In genomic region chr11:69318093-69318420, GRCh38 we compare ENCODE assay signal across 23 cellular contexts. TPM values are rescaled to one million over a fixed set of nuclear protein-coding genes. Genes with fewer than 3 reads are reported as not detected.
DNase-seq lines count a peak whose midpoint lies in the region; ATAC-seq and TF ChIP-seq lines count a peak whose summit lies in the region.
"Had no signal": no experiment of that assay in that cellular context is flagged by ENCODE, and none has a peak within 500 bp of the region (broad histone marks: within the 10 kb centered on the region; RNA-seq: fewer than 3 reads in every experiment).

No MANE protein-coding gene starts in this region.

- H3K9me3 ChIP-seq in ascending aorta (peaks cover 5 to 9% of the 10 kb centered on the region in 2 donors), skeletal muscle satellite cell (replicated peaks; ENCODE audit: low read length) (no peaks in the 10 kb centered on the region)
- H3K9me3 ChIP-seq: Caco-2 had no signal

- H3K9ac ChIP-seq in skeletal muscle satellite cell (ENCODE audit: low read depth, low read length), result peak overlapping the region; percentile 26

- peaks cover 26% of the 10 kb centered on the region for H3K4me1 Mint-ChIP-seq in activated CD4-positive, alpha-beta T cell treated with anti-CD3 and anti-CD28 coated beads, Interleukin-2, amount 10 ng/mL, durations not matched to agents 24 days and 14 days
- H3K4me1 Mint-ChIP-seq in activated CD4-positive, alpha-beta T cell treated with anti-CD3 and anti-CD28 coated beads, Interleukin-2, amount 10 ng/mL, durations not matched to agents 7 days and 5 days, result peaks cover 7% of the 10 kb centered on the region
- H3K4me1 Mint-ChIP-seq: CD4-positive, CD25-positive, alpha-beta regulatory T cell had no signal

- no peaks in the 10 kb centered on the region for H3K27me3 Mint-ChIP-seq in activated CD4-positive, alpha-beta T cell treated with anti-CD3 and anti-CD28 coated beads, Interleukin-2, amount 10 ng/mL, durations not matched to agents 24 days and 14 days
- no peaks in the 10 kb centered on the region for H3K27me3 Mint-ChIP-seq in activated CD4-positive, alpha-beta T cell treated with anti-CD3 and anti-CD28 coated beads, Interleukin-2, amount 10 ng/mL, durations not matched to agents 7 days and 5 days
- H3K27me3 Mint-ChIP-seq: B cell; CD4-positive, CD25-positive, alpha-beta regulatory T cell had no signal

- H3K4me1 ChIP-seq in ascending aorta, result peaks cover 8 to 22% of the 10 kb centered on the region in 2 donors
- peaks cover 48% of the 10 kb centered on the region for H3K4me1 ChIP-seq in skeletal muscle satellite cell (ENCODE audit: control insufficient read depth, insufficient read depth, low read length)
- H3K4me1 ChIP-seq: Caco-2 had no signal

- H3K27me3 ChIP-seq in ascending aorta, result no peaks in the 10 kb centered on the region
- H3K27me3 ChIP-seq in skeletal muscle satellite cell (ENCODE audit: control insufficient read depth, insufficient read depth, low read length), result no peaks in the 10 kb centered on the region
- H3K27me3 ChIP-seq: MG63 had no signal

- no peak for DNase-seq in activated CD4-positive, alpha-beta T cell treated with anti-CD3 and anti-CD28 coated beads, Interleukin-2, amount 10 ng/mL, durations not matched to agents 24 days and 14 days
- DNase-seq in activated CD4-positive, alpha-beta T cell treated with anti-CD3 and anti-CD28 coated beads, Interleukin-2, amount 10 ng/mL, durations not matched to agents 7 days and 5 days, result no peak
- DNase-seq in ascending aorta (ENCODE audit: low spot score in 2 of 2), result no peak
- no peak for DNase-seq in RWPE1 (ENCODE audit: low spot score)
- no peak for DNase-seq in NCI-H1105 treated with DMSO at 0.1 percent for 48 hours (lab: John Stamatoyannopoulos, UW)
- DNase-seq: CD4-positive, CD25-positive, alpha-beta regulatory T cell; DMS153; GDM1; Kasumi-1; MG63; NCI-H1105; NCI-H1694 treated with DMSO at 0.1 percent for 48 hours; NCI-H345; NCI-H526 had no signal

- H3K27ac ChIP-seq in ascending aorta, result peak overlapping the region; percentile 52 to 54
- no peak overlapping the region for H3K27ac ChIP-seq in RWPE1
- H3K27ac ChIP-seq: 22Rv1 had no signal

- no peak overlapping the region for H3K4me2 ChIP-seq in skeletal muscle satellite cell (ENCODE audit: low read length)

- peaks cover 8% of the 10 kb centered on the region for H3K9me3 Mint-ChIP-seq in activated CD4-positive, alpha-beta T cell treated with anti-CD3 and anti-CD28 coated beads, Interleukin-2, amount 10 ng/mL, durations not matched to agents 24 days and 14 days
- H3K9me3 Mint-ChIP-seq in activated CD4-positive, alpha-beta T cell treated with anti-CD3 and anti-CD28 coated beads, Interleukin-2, amount 10 ng/mL, durations not matched to agents 7 days and 5 days, result peaks cover 9% of the 10 kb centered on the region

- POLR2A ChIA-PET in activated CD4-positive, alpha-beta T cell treated with anti-CD3 and anti-CD28 coated beads, Interleukin-2, amount 10 ng/mL, durations not matched to agents 7 days and 5 days (lab: Charles Lee), result no interaction called here
- POLR2A ChIA-PET in RWPE1 (lab: Yijun Ruan, JAX; ENCODE audit: low non-redundant PET), result no interaction called here

- peak; percentile 8; the same call in 2 of the 3 replicates for ATAC-seq in SK-N-SH treated with all-trans-retinoic acid at 6 μM for 48 hours
- no peak for ATAC-seq in GM19023 (IDR thresholded peaks at IDR 0.05; ENCODE audit: unreplicated experiment)
- ATAC-seq: HCT116, Panc1, Right ventricle myocardium inferior had no signal

- intact Hi-C loops in activated CD4-positive, alpha-beta T cell treated with anti-CD3 and anti-CD28 coated beads, Interleukin-2, amount 10 ng/mL, durations not matched to agents 24 days and 14 days (cut with micrococcal nuclease), result no loop called here
- intact Hi-C loops in ascending aorta (cut with DNase I), result no loop called here

- peak overlapping the region; percentile 91 for H3K27ac Mint-ChIP-seq in activated CD4-positive, alpha-beta T cell treated with anti-CD3 and anti-CD28 coated beads, Interleukin-2, amount 10 ng/mL, durations not matched to agents 24 days and 14 days
- H3K27ac Mint-ChIP-seq in activated CD4-positive, alpha-beta T cell treated with anti-CD3 and anti-CD28 coated beads, Interleukin-2, amount 10 ng/mL, durations not matched to agents 7 days and 5 days, result no peak overlapping the region
- H3K27ac Mint-ChIP-seq: B cell; CD4-positive, CD25-positive, alpha-beta regulatory T cell had no signal

- H3K36me3 ChIP-seq in ascending aorta, result no peaks in the 10 kb centered on the region
- no peaks in the 10 kb centered on the region for H3K36me3 ChIP-seq in skeletal muscle satellite cell (ENCODE audit: insufficient read depth, low read length)

- TF ChIP-seq CTCF in ascending aorta (IDR thresholded peaks at IDR 0.05) (no peak), RWPE1 (conservative IDR thresholded peaks at IDR 0.05; ENCODE audit: low read depth) (no peak)

- H3K36me3 Mint-ChIP-seq in activated CD4-positive, alpha-beta T cell treated with anti-CD3 and anti-CD28 coated beads, Interleukin-2, amount 10 ng/mL, durations not matched to agents 24 days and 14 days (ENCODE audit: low read depth), result peaks cover 3% of the 10 kb centered on the region
- H3K36me3 Mint-ChIP-seq in activated CD4-positive, alpha-beta T cell treated with anti-CD3 and anti-CD28 coated beads, Interleukin-2, amount 10 ng/mL, durations not matched to agents 7 days and 5 days (ENCODE audit: low read depth), result no peaks in the 10 kb centered on the region
- H3K36me3 Mint-ChIP-seq: CD4-positive, CD25-positive, alpha-beta regulatory T cell had no signal

- peak overlapping the region; percentile 2 for H3K4me3 Mint-ChIP-seq in activated CD4-positive, alpha-beta T cell treated with anti-CD3 and anti-CD28 coated beads, Interleukin-2, amount 10 ng/mL, durations not matched to agents 24 days and 14 days
- H3K4me3 Mint-ChIP-seq in activated CD4-positive, alpha-beta T cell treated with anti-CD3 and anti-CD28 coated beads, Interleukin-2, amount 10 ng/mL, durations not matched to agents 7 days and 5 days, result no peak overlapping the region
- H3K4me3 Mint-ChIP-seq: B cell; CD4-positive, CD25-positive, alpha-beta regulatory T cell had no signal

- H3K4me3 ChIP-seq in ascending aorta (no peak overlapping the region), skeletal muscle satellite cell (ENCODE audit: low read length) (no peak overlapping the region)
- H3K4me3 ChIP-seq: MG63 had no signal

- CTCF ChIA-PET in activated CD4-positive, alpha-beta T cell treated with anti-CD3 and anti-CD28 coated beads, Interleukin-2, amount 10 ng/mL, durations not matched to agents 7 days and 5 days (lab: Charles Lee), result no interaction called here
- CTCF ChIA-PET in RWPE1 (lab: Yijun Ruan, JAX), result no interaction called here

TF ChIP-seq in SK-N-SH treated with all-trans-retinoic acid at 6 μM for 48 hours, 23 proteins besides CTCF, POLR2A, EP300 and RAD21 (continues in another document):
- no peak for TF ChIP-seq TSHZ2 (CRISPR knock-in tag; IDR thresholded peaks at IDR 0.05)
- TF ChIP-seq ISL1 (CRISPR knock-in tag; IDR thresholded peaks at IDR 0.05), result no peak
- no peak for TF ChIP-seq PPARA (CRISPR knock-in tag; IDR thresholded peaks at IDR 0.05; ENCODE audit: borderline replicate concordance)
- no peak for TF ChIP-seq CSRNP3 (CRISPR knock-in tag; IDR thresholded peaks at IDR 0.05)
- TF ChIP-seq GLIS3 (CRISPR knock-in tag; IDR thresholded peaks at IDR 0.05), result no peak

RNA-seq across cellular contexts. Expression of gene MYEOV, which starts 24.1 kb away (rescaled TPM):
- total RNA-seq in activated CD4-positive, alpha-beta T cell treated with anti-CD3 and anti-CD28 coated beads, Interleukin-2, amount 10 ng/mL, durations not matched to agents 24 days and 14 days, result 0.21 and 0.83 TPM in 2 replicates
- total RNA-seq in activated CD4-positive, alpha-beta T cell treated with anti-CD3 and anti-CD28 coated beads, Interleukin-2, amount 10 ng/mL, durations not matched to agents 7 days and 5 days, result not detected
- total RNA-seq in ascending aorta, result not detected
- 6.8 and 28.4 TPM in 2 replicates for total RNA-seq in skeletal muscle satellite cell (2012; rRNA removed)
- total RNA-seq: B cell, Right ventricle myocardium inferior had no signal
